In genomic region chr11:68459886-68460740, GRCh38 we compare ENCODE assay signal across 8 cellular contexts. TPM values are rescaled to one million over a fixed set of nuclear protein-coding genes. Genes with fewer than 3 reads are reported as not detected.
DNase-seq lines count a peak whose midpoint lies in the region; ATAC-seq and TF ChIP-seq lines count a peak whose summit lies in the region.

No MANE protein-coding gene starts in this region.

- H3K4me3 ChIP-seq in Jurkat, Clone E6-1 (ENCODE audit: low read length): peak overlapping the region; percentile 83

- peak; percentile 100 for DNase-seq in DMS153 (lab: John Stamatoyannopoulos, UW)
- peak; percentile 97 for DNase-seq in Jurkat, Clone E6-1 (ENCODE audit: low read depth, low spot score)
- DNase-seq in OCI-M2 (lab: John Stamatoyannopoulos, UW; ENCODE audit: unreplicated experiment): peak; percentile 92
- DNase-seq in activated T-cell treated with anti-CD3 and anti-CD28 coated beads, Interleukin-2, amount 50 U/mL, for 1 hour: peak; percentile 96
- peak; percentile 97 to 98 for DNase-seq in erythroblast (lab: John Stamatoyannopoulos, UW)
- peak; percentile 98 for DNase-seq in mucosa of gallbladder (ENCODE audit: low spot score)
- DNase-seq in stimulated activated CD8-positive, alpha-beta memory T cell treated with anti-CD3 and anti-CD28 coated beads, Interleukin-4, amount 100 ng/mL, for 1 hour (ENCODE audit: low read depth in 2 of 2, low spot score in 1 of 2): peak; percentile 87 to 92

- TF ChIP-seq POLR2A in erythroblast (IDR thresholded peaks at IDR 0.05; ENCODE audit: low read length): no peak

- peak; percentile 76 for ATAC-seq in GM21717 (IDR thresholded peaks at IDR 0.05; ENCODE audit: unreplicated experiment)

RNA-seq across cellular contexts. Expression of gene PPP6R3, which starts 0.4 kb away (rescaled TPM):
- polyA plus RNA-seq in Jurkat, Clone E6-1 (2012; ENCODE audit: insufficient read depth, insufficient read length): 52.6 TPM
- total RNA-seq in mucosa of gallbladder: 114 TPM

Comparison
In these comparisons a context has a peak if more than half of its experiments do, and no peak if none do; other contexts are left out.
1. Peak in every context shown above with its lines: DNase-seq, ATAC-seq and H3K4me3 ChIP-seq.